30 cellular contexts compared by ENCODE assay signal in genomic region chr2:174925046-174925784, GRCh38.
"Had no signal": no experiment of that assay in that cellular context is flagged by ENCODE, and none has a peak within 500 bp of the region (broad histone marks: within the 10 kb centered on the region; RNA-seq: fewer than 3 reads in every experiment).

No MANE protein-coding gene starts in this region.

- H3K9me3 ChIP-seq: adrenal gland, ascending aorta, left ventricle myocardium inferior, pancreas, right lobe of liver, suprapubic skin, tibial nerve had no signal

- DNase-seq: activated CD4-positive, CD25-positive, alpha-beta regulatory T cell treated with anti-CD3 and anti-CD28 coated beads, Interleukin-2, amount 50 U/mL, for 72 hours; activated CD8-positive, alpha-beta memory T cell treated with anti-CD3 and anti-CD28 coated beads for 24 hours; activated CD8-positive, alpha-beta memory T cell treated with anti-CD3 and anti-CD28 coated beads, Interleukin-2, amount 50 U/mL, for 48 hours; activated naive CD4-positive, alpha-beta T cell; activated T-cell treated with anti-CD3 and anti-CD28 coated beads, Interleukin-2, amount 50 U/mL, for 4 hours; adrenal gland; brain microvascular endothelial cell; caudate nucleus; effector CD4-positive, alpha-beta T cell; foreskin keratinocyte; left ventricle myocardium inferior; mammary epithelial cell; midbrain; pancreas; right lobe of liver; stimulated activated CD4-positive, alpha-beta T cell treated with anti-CD3 and anti-CD28 coated beads, Interleukin-1b, Interleukin-23, amount 100 ng/mL, for 48 hours; stimulated activated naive CD8-positive, alpha-beta T cell treated with anti-CD3 and anti-CD28 coated beads, Interleukin-15, amount 100 ng/mL, for 72 hours had no signal

- H3K27ac Mint-ChIP-seq: activated naive CD8-positive, alpha-beta T cell; activated T-helper 2 cell treated with anti-CD3 and anti-CD28 coated beads, Interferon-gamma antibody, Interleukin-2, Interleukin-4, amounts not matched to agents 10 μg/mL and 5 μg/mL and 100 μg/mL, durations not matched to agents 14 hours and 24 hours and 36 hours; dendritic cell treated with granulocyte-macrophage colony-stimulating factor and Interleukin-4, amounts not matched to agents 40 ng/mL and 50 ng/mL, for 4 days; natural killer cell treated with Interleukin-12 subunit alpha and Interleukin-12 subunit beta and Interleukin-15 and Interleukin-18, amount 100 ng/mL, for 72 hours; stimulated activated effector memory CD8-positive, alpha-beta T cell treated with anti-CD3 and anti-CD28 coated beads, Interleukin-12 subunit alpha, Interleukin-12 subunit beta, amount 100 ng/mL, for 72 hours; stimulated activated naive CD8-positive, alpha-beta T cell treated with anti-CD3 and anti-CD28 coated beads, Interleukin-15, amount 100 ng/mL, for 72 hours had no signal

- H3K36me3 Mint-ChIP-seq: activated naive CD8-positive, alpha-beta T cell; natural killer cell treated with Interleukin-12 subunit alpha and Interleukin-12 subunit beta and Interleukin-15 and Interleukin-18, amount 100 ng/mL, for 72 hours; stimulated activated effector memory CD8-positive, alpha-beta T cell treated with anti-CD3 and anti-CD28 coated beads, Interleukin-12 subunit alpha, Interleukin-12 subunit beta, amount 100 ng/mL, for 72 hours had no signal

- H3K27me3 Mint-ChIP-seq: activated naive CD8-positive, alpha-beta T cell; dendritic cell treated with granulocyte-macrophage colony-stimulating factor and Interleukin-4, amounts not matched to agents 40 ng/mL and 50 ng/mL, for 4 days; stimulated activated naive CD8-positive, alpha-beta T cell treated with anti-CD3 and anti-CD28 coated beads, Interleukin-15, amount 100 ng/mL, for 72 hours had no signal

- H2AFZ ChIP-seq: hepatocyte had no signal

- H3K4me3 ChIP-seq: adrenal gland, ascending aorta, hepatocyte, left ventricle myocardium inferior, pancreas, right lobe of liver, skin epidermis, suprapubic skin, tibial nerve had no signal

- H3K9me3 Mint-ChIP-seq: activated T-helper 2 cell treated with anti-CD3 and anti-CD28 coated beads, Interferon-gamma antibody, Interleukin-2, Interleukin-4, amounts not matched to agents 10 μg/mL and 5 μg/mL and 100 μg/mL, durations not matched to agents 14 hours and 24 hours and 36 hours; natural killer cell treated with Interleukin-12 subunit alpha and Interleukin-12 subunit beta and Interleukin-15 and Interleukin-18, amount 100 ng/mL, for 72 hours had no signal

- H3K27me3 ChIP-seq: adrenal gland, ascending aorta, brain microvascular endothelial cell, foreskin keratinocyte, hepatocyte, neutrophil, pancreas, right lobe of liver, suprapubic skin, tibial nerve had no signal

- H3K4me1 ChIP-seq: adrenal gland, ascending aorta, foreskin keratinocyte, pancreas, right lobe of liver, suprapubic skin, tibial nerve had no signal

- ATAC-seq: activated T-cell treated with anti-CD3 and anti-CD28 coated beads, Interleukin-2, amount 50 U/mL, for 4 hours; foreskin keratinocyte; natural killer cell treated with Interleukin-12 subunit alpha and Interleukin-12 subunit beta and Interleukin-15 and Interleukin-18, amount 100 ng/mL, for 72 hours; pancreas; right lobe of liver; stimulated activated effector memory CD8-positive, alpha-beta T cell treated with anti-CD3 and anti-CD28 coated beads, Interleukin-12 subunit alpha, Interleukin-12 subunit beta, amount 100 ng/mL, for 72 hours; stimulated activated naive CD8-positive, alpha-beta T cell treated with anti-CD3 and anti-CD28 coated beads, Interleukin-15, amount 100 ng/mL, for 72 hours had no signal

- H3K4me3 Mint-ChIP-seq: activated naive CD8-positive, alpha-beta T cell; activated T-cell treated with anti-CD3 and anti-CD28 coated beads, Interleukin-2, amount 50 U/mL, for 4 hours; dendritic cell treated with granulocyte-macrophage colony-stimulating factor and Interleukin-4, amounts not matched to agents 40 ng/mL and 50 ng/mL, for 4 days; natural killer cell treated with Interleukin-12 subunit alpha and Interleukin-12 subunit beta and Interleukin-15 and Interleukin-18, amount 100 ng/mL, for 72 hours; stimulated activated effector memory CD8-positive, alpha-beta T cell treated with anti-CD3 and anti-CD28 coated beads, Interleukin-12 subunit alpha, Interleukin-12 subunit beta, amount 100 ng/mL, for 72 hours; stimulated activated naive CD8-positive, alpha-beta T cell treated with anti-CD3 and anti-CD28 coated beads, Interleukin-15, amount 100 ng/mL, for 72 hours had no signal

- H3K4me2 ChIP-seq: hepatocyte had no signal

- H3K36me3 ChIP-seq: adrenal gland, ascending aorta, brain microvascular endothelial cell, left ventricle myocardium inferior, neutrophil, pancreas, right lobe of liver, suprapubic skin, tibial nerve had no signal

- H3K79me2 ChIP-seq: hepatocyte had no signal

- H3K27ac ChIP-seq: adrenal gland, ascending aorta, brain microvascular endothelial cell, foreskin keratinocyte, hepatocyte, left ventricle myocardium inferior, neutrophil, pancreas, right lobe of liver, skin epidermis, suprapubic skin, tibial nerve, VCaP had no signal

- H3K4me1 Mint-ChIP-seq: stimulated activated effector memory CD8-positive, alpha-beta T cell treated with anti-CD3 and anti-CD28 coated beads, Interleukin-12 subunit alpha, Interleukin-12 subunit beta, amount 100 ng/mL, for 72 hours; stimulated activated naive CD8-positive, alpha-beta T cell treated with anti-CD3 and anti-CD28 coated beads, Interleukin-15, amount 100 ng/mL, for 72 hours had no signal

- FAIRE-seq: pancreas, urothelium cell line had no signal
